ENCODE assay signal across 27 cellular contexts in genomic region chr5:53997736-53998627, GRCh38.
"Had no signal": no experiment of that assay in that cellular context is flagged by ENCODE, and none has a peak within 500 bp of the region (broad histone marks: within the 10 kb centered on the region; RNA-seq: fewer than 3 reads in every experiment).

No MANE protein-coding gene starts in this region.

- FAIRE-seq: astrocyte, colon, small intestine had no signal

- H3K4me3 ChIP-seq: breast epithelium, esophagus muscularis mucosa, gastroesophageal sphincter, left ventricle myocardium inferior, vagina had no signal

- H3K27me3 ChIP-seq: breast epithelium, esophagus muscularis mucosa, gastroesophageal sphincter, vagina had no signal

- DNase-seq: activated CD4-positive, alpha-beta T cell treated with anti-CD3 and anti-CD28 coated beads for 4 hours; activated CD4-positive, alpha-beta T cell treated with anti-CD3 and anti-CD28 coated beads, Interleukin-2, amount 50 U/mL, for 48 hours; activated CD4-positive, CD25-positive, alpha-beta regulatory T cell; activated CD8-positive, alpha-beta memory T cell treated with anti-CD3 and anti-CD28 coated beads, Interleukin-2, amount 50 U/mL, for 48 hours; activated naive CD4-positive, alpha-beta T cell; activated naive CD8-positive, alpha-beta T cell treated with anti-CD3 and anti-CD28 coated beads for 36 hours; activated T-cell treated with anti-CD3 and anti-CD28 coated beads, Interleukin-2, amount 50 U/mL, for 4 hours; effector memory CD8-positive, alpha-beta T cell; head of caudate nucleus; hypothalamus; left ventricle myocardium inferior; midbrain; natural killer cell; small intestine; stimulated activated CD4-positive, alpha-beta T cell treated with anti-CD3 and anti-CD28 coated beads, Interleukin-2, amount 100 ng/mL, for 48 hours; stimulated activated CD8-positive, alpha-beta memory T cell treated with anti-CD3 and anti-CD28 coated beads, Interleukin-4, amount 100 ng/mL, for 48 hours; stimulated activated naive B cell treated with anti-CD40 and anti-IgM and Interleukin-4, amounts not matched to agents 10 μg/mL and 1 μg/mL and 100 μg/mL, for 72 hours; T-helper 17 cell; trophoblast cell had no signal

- H3K9me3 ChIP-seq: breast epithelium, esophagus muscularis mucosa, gastroesophageal sphincter, left ventricle myocardium inferior, vagina had no signal

- H3K4me1 ChIP-seq: breast epithelium, esophagus muscularis mucosa, gastroesophageal sphincter, parathyroid adenoma, vagina had no signal

- H3K36me3 ChIP-seq: breast epithelium, esophagus muscularis mucosa, gastroesophageal sphincter, left ventricle myocardium inferior, vagina had no signal

- H3K27ac ChIP-seq: breast epithelium, esophagus muscularis mucosa, gastroesophageal sphincter, left ventricle myocardium inferior, parathyroid adenoma, vagina had no signal

- H2AFZ ChIP-seq: parathyroid adenoma had no signal

- H3K79me2 ChIP-seq: parathyroid adenoma had no signal

- ATAC-seq: activated T-cell treated with anti-CD3 and anti-CD28 coated beads, Interleukin-2, amount 50 U/mL, for 4 hours; effector memory CD8-positive, alpha-beta T cell; gastroesophageal sphincter; natural killer cell; sciatic nerve; stimulated activated naive B cell treated with anti-CD40 and anti-IgM and Interleukin-4, amounts not matched to agents 10 μg/mL and 1 μg/mL and 100 μg/mL, for 72 hours; T-helper 17 cell had no signal

- H3K9ac ChIP-seq: parathyroid adenoma had no signal
